In genomic region chr11:95147364-95147905, GRCh38 we compare ENCODE assay signal across 9 cellular contexts. TPM values are rescaled to one million over a fixed set of nuclear protein-coding genes. Genes with fewer than 3 reads are reported as not detected.
DNase-seq lines count a peak whose midpoint lies in the region; ATAC-seq and TF ChIP-seq lines count a peak whose summit lies in the region.
"Had no signal": no experiment of that assay in that cellular context is flagged by ENCODE, and none has a peak within 500 bp of the region (broad histone marks: within the 10 kb centered on the region; RNA-seq: fewer than 3 reads in every experiment).

No MANE protein-coding gene starts in this region.

- peaks cover 11% of the 10 kb centered on the region for H3K27me3 Mint-ChIP-seq in activated CD8-positive, alpha-beta memory T cell treated with anti-CD3 and anti-CD28 coated beads, Interleukin-2, amount 10 ng/mL, durations not matched to agents 7 days and 5 days

- no peak overlapping the region for H3K27ac Mint-ChIP-seq in activated CD8-positive, alpha-beta memory T cell treated with anti-CD3 and anti-CD28 coated beads, Interleukin-2, amount 10 ng/mL, durations not matched to agents 7 days and 5 days

- DNase-seq in DMS53 (lab: John Stamatoyannopoulos, UW), result peak; percentile 84
- DNase-seq in NCI-H226, result peak; percentile 96
- peak; percentile 87 for DNase-seq in dermis blood vessel endothelial cell
- DNase-seq in omental fat pad (ENCODE audit: low spot score), result no peak
- no peak for DNase-seq in activated CD8-positive, alpha-beta memory T cell treated with anti-CD3 and anti-CD28 coated beads, Interleukin-2, amount 10 ng/mL, durations not matched to agents 7 days and 5 days
- DNase-seq in NCI-H774 (lab: John Stamatoyannopoulos, UW), result no peak
- DNase-seq in effector memory CD4-positive, alpha-beta T cell, result no peak
- no peak for DNase-seq in ureter (ENCODE audit: low spot score)

- no peaks in the 10 kb centered on the region for H3K36me3 ChIP-seq in effector memory CD4-positive, alpha-beta T cell (ENCODE audit: control insufficient read depth, insufficient read depth, low read length)
- H3K36me3 ChIP-seq: Peyer's patch had no signal

- no peaks in the 10 kb centered on the region for H3K36me3 Mint-ChIP-seq in activated CD8-positive, alpha-beta memory T cell treated with anti-CD3 and anti-CD28 coated beads, Interleukin-2, amount 10 ng/mL, durations not matched to agents 7 days and 5 days

- no peak overlapping the region for H3K27ac ChIP-seq in effector memory CD4-positive, alpha-beta T cell (ENCODE audit: insufficient read depth, low read length, poor library complexity, severe bottlenecking)
- H3K27ac ChIP-seq: Peyer's patch had no signal

- no peaks in the 10 kb centered on the region for H3K27me3 ChIP-seq in effector memory CD4-positive, alpha-beta T cell (replicated peaks; ENCODE audit: control insufficient read depth, insufficient read depth, low read length, poor library complexity, severe bottlenecking)
- H3K27me3 ChIP-seq: Peyer's patch had no signal

- peaks cover 19% of the 10 kb centered on the region for H3K4me1 ChIP-seq in effector memory CD4-positive, alpha-beta T cell (ENCODE audit: control insufficient read depth, insufficient read depth, low read length, poor library complexity, severe bottlenecking)

- ATAC-seq in omental fat pad (ENCODE audit: low FRiP score), result peak; percentile 75
- no peak for ATAC-seq in activated CD8-positive, alpha-beta memory T cell treated with anti-CD3 and anti-CD28 coated beads, Interleukin-2, amount 10 ng/mL, durations not matched to agents 7 days and 5 days

- no peak for TF ChIP-seq CTCF in omental fat pad (IDR thresholded peaks at IDR 0.05)

- H3K9me3 Mint-ChIP-seq in activated CD8-positive, alpha-beta memory T cell treated with anti-CD3 and anti-CD28 coated beads, Interleukin-2, amount 10 ng/mL, durations not matched to agents 7 days and 5 days (ENCODE audit: low read depth), result no peaks in the 10 kb centered on the region

- H3K4me3 Mint-ChIP-seq in activated CD8-positive, alpha-beta memory T cell treated with anti-CD3 and anti-CD28 coated beads, Interleukin-2, amount 10 ng/mL, durations not matched to agents 7 days and 5 days, result no peak overlapping the region

- CTCF ChIA-PET in activated CD8-positive, alpha-beta memory T cell treated with anti-CD3 and anti-CD28 coated beads, Interleukin-2, amount 10 ng/mL, durations not matched to agents 7 days and 5 days (lab: Charles Lee), result interaction anchor here (0.8 to 20.8 kb wide), 6 partner anchors 9 to 558 kb away, joined by 3 to 258 read pairs (median 6); partner anchors contain the start of genes ENDOD1, SESN3 and SRSF8

- no peaks in the 10 kb centered on the region for H3K9me3 ChIP-seq in effector memory CD4-positive, alpha-beta T cell (ENCODE audit: control insufficient read depth, low read length)
- H3K9me3 ChIP-seq: Peyer's patch had no signal

- H3K4me1 Mint-ChIP-seq in activated CD8-positive, alpha-beta memory T cell treated with anti-CD3 and anti-CD28 coated beads, Interleukin-2, amount 10 ng/mL, durations not matched to agents 7 days and 5 days, result peaks cover 31% of the 10 kb centered on the region

- H3K4me3 ChIP-seq in effector memory CD4-positive, alpha-beta T cell (ENCODE audit: insufficient read depth, low read depth, low read length, poor library complexity, severe bottlenecking), result no peak overlapping the region
- H3K4me3 ChIP-seq: Peyer's patch had no signal

RNA-seq across cellular contexts. Expression of gene ENDOD1, which starts 57.8 kb away (rescaled TPM):
- total RNA-seq in dermis blood vessel endothelial cell, result 61.1 and 74.7 TPM in 2 replicates
- 10 to 100 TPM; 18.2 to 59.1 (median 27.3) TPM for total RNA-seq in omental fat pad
- total RNA-seq in activated CD8-positive, alpha-beta memory T cell treated with anti-CD3 and anti-CD28 coated beads, Interleukin-2, amount 10 ng/mL, durations not matched to agents 7 days and 5 days, result 10 to 100 TPM; 37.1 to 40.5 TPM
- 36.7 TPM for total RNA-seq in ureter

Comparison
In these comparisons a context has a peak if more than half of its experiments do, and no peak if none do; other contexts are left out.
1. DNase-seq: peak in DMS53 (single experiment), NCI-H226 (single experiment) and dermis blood vessel endothelial cell (single experiment); none in omental fat pad (single experiment), activated CD8-positive, alpha-beta memory T cell treated with anti-CD3 and anti-CD28 coated beads, Interleukin-2, amount 10 ng/mL, durations not matched to agents 7 days and 5 days (single experiment), NCI-H774 (single experiment), effector memory CD4-positive, alpha-beta T cell (0 of 3) and ureter (single experiment).